Comparison of ENCODE assay signal across 8 cellular contexts in the genomic region with DNA sequence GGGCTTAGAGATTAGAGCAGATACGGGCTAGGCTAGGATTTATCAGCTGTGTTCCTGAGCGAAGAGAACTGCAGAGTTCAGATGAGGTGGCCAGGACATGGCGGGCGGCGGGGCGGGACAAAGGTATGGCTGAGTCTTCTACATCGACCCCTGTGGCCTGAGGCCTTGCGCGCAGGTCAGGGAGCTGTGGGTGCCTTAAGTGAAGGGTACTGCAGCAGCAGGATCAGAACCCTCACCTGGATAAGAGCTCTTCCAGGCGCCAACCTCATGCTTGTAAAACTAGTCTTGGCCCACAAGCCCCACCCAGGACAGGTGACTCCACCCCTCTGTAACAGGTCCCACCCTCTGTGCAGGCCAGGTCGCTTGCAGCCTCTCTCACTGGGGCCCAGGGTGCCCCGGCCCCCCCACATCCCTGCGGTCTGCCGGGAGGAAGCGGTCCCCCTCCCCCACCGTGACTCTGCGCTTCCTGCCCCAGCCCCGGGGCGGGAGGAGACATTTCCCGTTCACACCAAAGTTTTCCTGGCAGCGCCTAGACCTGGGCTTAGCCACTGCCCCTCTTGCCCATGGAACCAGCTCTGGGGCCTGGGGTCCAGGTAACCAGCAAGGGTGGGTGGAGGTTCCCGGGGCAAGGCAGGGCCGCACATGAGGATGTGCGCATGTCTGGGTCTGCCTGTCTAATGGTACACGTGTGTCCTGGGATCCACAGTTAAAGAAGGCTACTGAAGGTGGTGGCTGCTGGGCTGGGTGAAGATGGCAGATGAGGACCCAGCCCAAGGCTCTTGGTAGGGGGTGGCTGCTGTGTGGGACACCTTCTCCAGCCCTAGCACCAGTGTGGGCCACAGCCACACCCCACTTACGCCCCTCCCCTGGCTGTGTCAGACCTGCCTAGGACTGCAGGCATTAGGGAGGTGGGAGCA. TPM values are rescaled to one million over a fixed set of nuclear protein-coding genes. Genes with fewer than 3 reads are reported as not detected.
A peak's percentile ranks its signal among the peaks of the same experiment; 100 is the strongest.
DNase-seq lines count a peak whose midpoint lies in the region; ATAC-seq, FAIRE-seq and TF ChIP-seq lines count a peak whose summit lies in the region.

No MANE protein-coding gene starts in this region.

- no peak overlapping the region for H3K4me2 ChIP-seq in HepG2 (ENCODE audit: low read depth, low read length)
- no peak overlapping the region for H3K4me2 ChIP-seq in neuronal stem cell (ENCODE audit: insufficient read depth, low read length, poor library complexity, severe bottlenecking)

- H2BK5ac ChIP-seq in neuronal stem cell (ENCODE audit: low read length) = peak overlapping the region; percentile 62

- peak overlapping the region; percentile 43 for H2BK15ac ChIP-seq in neuronal stem cell (ENCODE audit: low read length)

- no peak for TF ChIP-seq CTCF in liver (IDR thresholded peaks at IDR 0.05; ENCODE audit: low read depth, low read length, missing input control)
- TF ChIP-seq CTCF in HepG2 (CRISPR knock-in tag; IDR thresholded peaks at IDR 0.05) = no peak
- no peak for TF ChIP-seq CTCF in activated B cell treated with CpG ODN at 0.5 μM for 24 hours (IDR thresholded peaks at IDR 0.05)
- TF ChIP-seq CTCF in coronary artery (IDR thresholded peaks at IDR 0.05) = no peak

- TF ChIP-seq RAD21 in liver (IDR thresholded peaks at IDR 0.05) = no peak
- TF ChIP-seq RAD21 in HepG2 (CRISPR knock-in tag; IDR thresholded peaks at IDR 0.05) = no peak

- no peak overlapping the region for H4K91ac ChIP-seq in neuronal stem cell (ENCODE audit: low read depth, low read length, poor library complexity)

- no peaks in the 10 kb centered on the region for H3K9me3 Mint-ChIP-seq in activated B cell treated with CpG ODN at 0.5 μM for 24 hours

- intact Hi-C loops in HepG2 (cut with micrococcal nuclease; ENCODE audit: unreplicated experiment) (no loop called here), activated B cell treated with CpG ODN at 0.5 μM for 24 hours (cut with micrococcal nuclease) (loop anchor here (1.0 kb wide), 1 partner anchor 8 kb away; a partner anchor contains a TSS), aorta (cut with DNase I) (no loop called here)

- H3K27ac Mint-ChIP-seq in activated B cell treated with CpG ODN at 0.5 μM for 24 hours = peak overlapping the region; percentile 80

- no peak overlapping the region for H2AK5ac ChIP-seq in neuronal stem cell (ENCODE audit: low read depth, low read length)

- H3K79me2 ChIP-seq in HepG2 (ENCODE audit: insufficient read depth, low read length) = no peaks in the 10 kb centered on the region

- H3K27me3 ChIP-seq in liver (ENCODE audit: control insufficient read depth in 4 of 4, insufficient read depth in 4 of 4, low read length in 3 of 4) = no peaks in the 10 kb centered on the region
- no peaks in the 10 kb centered on the region for H3K27me3 ChIP-seq in HepG2 (ENCODE audit: control insufficient read depth in 1 of 2, insufficient read depth in 2 of 2, low read length in 2 of 2)
- no peaks in the 10 kb centered on the region for H3K27me3 ChIP-seq in neuronal stem cell (ENCODE audit: control insufficient read depth in 3 of 3, insufficient read depth in 3 of 3, low read depth in 1 of 3, low read length in 3 of 3)
- H3K27me3 ChIP-seq in aorta (ENCODE audit: control insufficient read depth in 1 of 2, insufficient read depth in 2 of 2, low read length in 1 of 2) = no peaks in the 10 kb centered on the region

- peaks cover 20% of the 10 kb centered on the region for H3K36me3 Mint-ChIP-seq in activated B cell treated with CpG ODN at 0.5 μM for 24 hours (ENCODE audit: low read depth)

- ATAC-seq in HepG2 = no peak; the same call in 2 of the 3 replicates
- peak; percentile 87 for ATAC-seq in activated B cell treated with CpG ODN at 0.5 μM for 24 hours (ENCODE audit: low read depth)
- peak; percentile 47 for ATAC-seq in aorta (ENCODE audit: low FRiP score)

- no peaks in the 10 kb centered on the region for H3K9me3 ChIP-seq in liver (ENCODE audit: control insufficient read depth in 4 of 4, low read length in 3 of 4)
- H3K9me3 ChIP-seq in HepG2 (ENCODE audit: low read length) = no peaks in the 10 kb centered on the region
- H3K9me3 ChIP-seq in neuronal stem cell (replicated peaks in 1 of 2; ENCODE audit: control insufficient read depth in 2 of 2, insufficient read depth in 1 of 2, low read depth in 1 of 2, low read length in 2 of 2) = no peaks in the 10 kb centered on the region
- H3K9me3 ChIP-seq in aorta (ENCODE audit: control insufficient read depth, low read length) = no peaks in the 10 kb centered on the region

- in situ Hi-C loops in HepG2 (cut with HindIII; ENCODE audit: extremely low pct_ligation_motif_present, low pct_unique_long_range_greater_than_20kb) = no loop called here

- 68% methylated on average over 26 of the region's 26 CpGs for WGBS in liver
- WGBS in HepG2 (ENCODE audit: low lambda C conversion rate) = 85% methylated on average over 17 of the region's 26 CpGs
- no CpG with 5 or more reads among the region's 26 CpGs for WGBS in neuronal stem cell (ENCODE audit: extremely low coverage in 2 of 2, insufficient read length in 2 of 2, insufficient replicate concordance in 1 of 2), 2 donors
- WGBS in aorta, 2 donors = 77 to 78% methylated on average over 26 of the region's 26 CpGs

- H3K18ac ChIP-seq in neuronal stem cell (ENCODE audit: low read length) = peak overlapping the region; percentile 68

- CTCF ChIA-PET in HepG2 (lab: Yijun Ruan, JAX; ENCODE audit: low intra/inter-chr PET ratio, low total read pairs) = no interaction called here
- CTCF ChIA-PET in activated B cell treated with CpG ODN at 0.5 μM for 24 hours (lab: Charles Lee) = interaction anchor here (1.0 to 1.5 kb wide), 2 partner anchors 78 to 128 kb away, joined by 3 to 6 read pairs; no protein-coding TSS in a partner anchor

- BruUV-seq in HepG2 (replicated peaks; lab: Mats Ljungman, UMichigan) = no TSS peak

- DNase-seq in HepG2 (ENCODE audit: low spot score) (no peak), HPDE6-E6E7 (ENCODE audit: extremely low spot score) (peak; percentile 51), activated B cell treated with CpG ODN at 0.5 μM for 24 hours (peak; percentile 69), coronary artery (ENCODE audit: low spot score) (no peak), neuronal stem cell (ENCODE audit: low spot score) (no peak), aorta (peak; percentile 82 to 85), GM03348 (ENCODE audit: low spot score) (no peak)

- POLR2A ChIA-PET in HepG2 (lab: Yijun Ruan, JAX) = interaction anchor here (1.6 kb wide), 1 partner anchor 10 kb away, joined by 6 read pairs; a partner anchor contains a TSS
- POLR2A ChIA-PET in activated B cell treated with CpG ODN at 0.5 μM for 24 hours (lab: Charles Lee) = interaction anchor here (0.6 to 6.2 kb wide), 7 partner anchors 9 to 60 kb away, joined by 3 to 35 read pairs (median 4); a partner anchor contains a TSS

- H3K27ac ChIP-seq in liver (ENCODE audit: low read depth in 1 of 2, low read length in 2 of 2) = peak overlapping the region; percentile 37 to 64
- H3K27ac ChIP-seq in HepG2 (ENCODE audit: extremely low read length, insufficient read depth, low read length) = no peak overlapping the region
- peak overlapping the region in 1 of 2 donors; percentile 48 for H3K27ac ChIP-seq in coronary artery
- no peak overlapping the region for H3K27ac ChIP-seq in neuronal stem cell (replicated peaks; ENCODE audit: low read length)
- no peak overlapping the region for H3K27ac ChIP-seq in aorta (ENCODE audit: low read depth in 1 of 2, low read length in 2 of 2)

- peak overlapping the region; percentile 74 for H3K4me3 Mint-ChIP-seq in activated B cell treated with CpG ODN at 0.5 μM for 24 hours

- no peak overlapping the region for H2AFZ ChIP-seq in HepG2 (ENCODE audit: low read length)
- H2AFZ ChIP-seq in neuronal stem cell (ENCODE audit: low read length) = no peak overlapping the region

- H3K4me1 ChIP-seq in liver (ENCODE audit: control insufficient read depth in 4 of 4, insufficient read depth in 4 of 4, low read length in 3 of 4) (peaks cover 0 to 16% (median 3%) of the 10 kb centered on the region in 4 donors), HepG2 (ENCODE audit: insufficient read depth, low read length) (peaks cover 9% of the 10 kb centered on the region), neuronal stem cell (ENCODE audit: control insufficient read depth in 2 of 2, insufficient read depth in 1 of 2, low read depth in 1 of 2, low read length in 2 of 2) (peaks cover 2 to 3% of the 10 kb centered on the region in 2 donors), aorta (ENCODE audit: control insufficient read depth in 1 of 2, insufficient read depth in 2 of 2, low read length in 2 of 2) (no peaks in the 10 kb centered on the region)

- H3K27me3 Mint-ChIP-seq in activated B cell treated with CpG ODN at 0.5 μM for 24 hours = no peaks in the 10 kb centered on the region

- no peak overlapping the region for H4K8ac ChIP-seq in neuronal stem cell (ENCODE audit: low read depth, low read length)

- H3K9ac ChIP-seq in liver (ENCODE audit: low read depth in 1 of 2, low read length in 2 of 2) (no peak overlapping the region), HepG2 (ENCODE audit: insufficient read depth, low read depth, low read length) (no peak overlapping the region), neuronal stem cell (ENCODE audit: low read depth, low read length, poor library complexity) (no peak overlapping the region)

- H3K4ac ChIP-seq in neuronal stem cell (ENCODE audit: low read length) = no peak overlapping the region

- peaks cover 78% of the 10 kb centered on the region for H3K4me1 Mint-ChIP-seq in activated B cell treated with CpG ODN at 0.5 μM for 24 hours

- H2BK120ac ChIP-seq in neuronal stem cell (ENCODE audit: low read depth, low read length) = no peak overlapping the region

- FAIRE-seq in HepG2 (lab: Jason Lieb, UNC) = no peak

- peaks cover 2% of the 10 kb centered on the region for H3K79me1 ChIP-seq in neuronal stem cell (ENCODE audit: low read depth, low read length)

- no peak for TF ChIP-seq EP300 in HepG2 (IDR thresholded peaks at IDR 0.05; ENCODE audit: low read depth in 2 of 2, low read length in 2 of 2)
- TF ChIP-seq EP300 in HepG2 (CRISPR knock-in tag; IDR thresholded peaks at IDR 0.05; ENCODE audit: borderline replicate concordance) = no peak

- H3K4me3 ChIP-seq in liver (ENCODE audit: low read depth in 1 of 3, low read length in 3 of 3) (no peak overlapping the region), HepG2 (replicated peaks in 1 of 3; ENCODE audit: insufficient read depth in 1 of 3, low read depth in 2 of 3, low read length in 3 of 3) (no peak overlapping the region), coronary artery (peak overlapping the region; percentile 17), neuronal stem cell (ENCODE audit: low read length in 2 of 2) (no peak overlapping the region), aorta (ENCODE audit: low read length in 2 of 2) (no peak overlapping the region)

- H3K36me3 ChIP-seq in liver (ENCODE audit: control insufficient read depth in 4 of 4, insufficient read depth in 3 of 4, low read depth in 1 of 4, low read length in 3 of 4) = no peaks in the 10 kb centered on the region
- H3K36me3 ChIP-seq in HepG2 (replicated peaks in 1 of 2; ENCODE audit: control insufficient read depth in 1 of 2, insufficient read depth in 2 of 2, low read length in 2 of 2) = no peaks in the 10 kb centered on the region
- peaks cover 0 to 2% of the 10 kb centered on the region in 2 donors for H3K36me3 ChIP-seq in neuronal stem cell (replicated peaks in 1 of 2; ENCODE audit: control insufficient read depth in 2 of 2, insufficient read depth in 2 of 2, low read length in 2 of 2)
- no peaks in the 10 kb centered on the region for H3K36me3 ChIP-seq in aorta (ENCODE audit: control insufficient read depth in 1 of 2, insufficient read depth in 2 of 2, low read length in 1 of 2)

- no peaks in the 10 kb centered on the region for H4K20me1 ChIP-seq in HepG2 (ENCODE audit: insufficient read depth, low read length)

- peak overlapping the region; percentile 68 for H2BK12ac ChIP-seq in neuronal stem cell (ENCODE audit: low read length)

- H3K23ac ChIP-seq in neuronal stem cell (ENCODE audit: low read depth, low read length, poor library complexity) = peak overlapping the region; percentile 87

- peak overlapping the region; percentile 15 for H3K14ac ChIP-seq in neuronal stem cell (ENCODE audit: low read length)

- no peak for TF ChIP-seq POLR2A in HepG2 (IDR thresholded peaks at IDR 0.05; ENCODE audit: insufficient read depth in 1 of 2, low read depth in 2 of 2, low read length in 2 of 2)

RNA-seq across cellular contexts. Expression of a gene that starts 8.3 kb away (rescaled TPM):
- total RNA-seq in liver (10 to 100 TPM in 1 of 2 donors, 1 to 10 TPM in 1; 10.0 to 20.7 TPM), HepG2 (2016; rRNA removed; fragmentation: Illumina TruSeq; extraction: Trizol) (6.0 and 9.7 TPM in 2 replicates), activated B cell treated with CpG ODN at 0.5 μM for 24 hours (79.8 and 98.6 TPM in 2 replicates), aorta (10 to 100 TPM; 26.2 to 45.8 TPM)
- polyA plus RNA-seq in liver (1 to 10 TPM; 2.0 to 5.2 TPM), HepG2 (2011; rRNA removed) (12.4 and 15.8 TPM in 2 replicates), aorta (10 to 100 TPM in 1 of 2 donors, 1 to 10 TPM in 1; 6.3 to 55.8 TPM)
- 1.8 and 2.7 TPM in 2 replicates for total RNA-seq in HepG2 (2016; cell fraction: cytosol; rRNA removed; fragmentation: Illumina TruSeq; extraction: Trizol; ENCODE audit: low read depth)
- 6.0 and 8.3 TPM in 2 replicates for total RNA-seq in HepG2 (2016; cell fraction: insoluble cytoplasmic fraction; rRNA removed; fragmentation: Illumina TruSeq; extraction: Trizol)
- 4.1 and 4.3 TPM in 2 replicates for total RNA-seq in HepG2 (2016; cell fraction: membrane; rRNA removed; fragmentation: Illumina TruSeq; extraction: Trizol)
- total RNA-seq in HepG2 (2016; cell fraction: nucleus; rRNA removed; fragmentation: Illumina TruSeq; extraction: Trizol) = 14.8 and 19.9 TPM in 2 replicates
- polyA plus RNA-seq in HepG2 (2011; cell fraction: cytosol; rRNA removed) = 3.6 and 4.9 TPM in 2 replicates
- polyA plus RNA-seq in HepG2 (2011; cell fraction: nucleus; rRNA removed) = 222 and 246 TPM in 2 replicates
- 7.9 and 16.7 TPM in 2 replicates for polyA plus RNA-seq in HepG2 (2012)
- polyA plus RNA-seq in HepG2 (2016; cell fraction: cytosol; fragmentation: Illumina TruSeq; extraction: Trizol; ENCODE audit: low read depth) = 0.67 and 0.80 TPM in 2 replicates
- polyA plus RNA-seq in HepG2 (2016; cell fraction: insoluble cytoplasmic fraction; fragmentation: Illumina TruSeq; extraction: Trizol; ENCODE audit: low read depth) = 6.4 and 7.7 TPM in 2 replicates
- 1.5 and 1.8 TPM in 2 replicates for polyA plus RNA-seq in HepG2 (2016; cell fraction: membrane; fragmentation: Illumina TruSeq; extraction: Trizol; ENCODE audit: low read depth)
- polyA plus RNA-seq in HepG2 (2016; cell fraction: nucleus; fragmentation: Illumina TruSeq; extraction: Trizol; ENCODE audit: insufficient read depth, low read depth) = 69.9 and 76.5 TPM in 2 replicates
- 8.9 and 19.6 TPM in 2 replicates for polyA minus RNA-seq in HepG2 (2011; rRNA and poly(A)+ RNA removed; ENCODE audit: low replicate concordance)
- polyA minus RNA-seq in HepG2 (2011; cell fraction: cytosol; rRNA and poly(A)+ RNA removed) = 2.9 and 3.9 TPM in 2 replicates
- 18.7 and 21.3 TPM in 2 replicates for polyA minus RNA-seq in HepG2 (2011; cell fraction: nucleus; rRNA and poly(A)+ RNA removed)
- polyA plus RNA-seq in neuronal stem cell (2013, experiment 1 of 2) = 5.9 TPM
- polyA plus RNA-seq in neuronal stem cell (2013, experiment 2 of 2) = 6.2 TPM

RNA-seq across cellular contexts. Expression of a gene that starts 11.2 kb away (rescaled TPM):
- total RNA-seq in liver (10 to 100 TPM in 1 of 2 donors, 1 to 10 TPM in 1; 8.5 to 27.9 TPM), HepG2 (2016; rRNA removed; fragmentation: Illumina TruSeq; extraction: Trizol) (49.5 and 55.2 TPM in 2 replicates), activated B cell treated with CpG ODN at 0.5 μM for 24 hours (93.8 and 98.4 TPM in 2 replicates), aorta (10 to 100 TPM; 30.5 to 35.9 TPM)
- polyA plus RNA-seq in liver (10 to 100 TPM; 25.2 to 35.1 TPM), HepG2 (2011; rRNA removed) (28.9 and 30.1 TPM in 2 replicates), aorta (10 to 100 TPM; 43.5 to 46.5 TPM)
- 28.7 and 32.4 TPM in 2 replicates for total RNA-seq in HepG2 (2016; cell fraction: cytosol; rRNA removed; fragmentation: Illumina TruSeq; extraction: Trizol; ENCODE audit: low read depth)
- total RNA-seq in HepG2 (2016; cell fraction: insoluble cytoplasmic fraction; rRNA removed; fragmentation: Illumina TruSeq; extraction: Trizol) = 52.2 and 56.9 TPM in 2 replicates
- 27.1 and 29.7 TPM in 2 replicates for total RNA-seq in HepG2 (2016; cell fraction: membrane; rRNA removed; fragmentation: Illumina TruSeq; extraction: Trizol)
- 28.6 and 32.0 TPM in 2 replicates for total RNA-seq in HepG2 (2016; cell fraction: nucleus; rRNA removed; fragmentation: Illumina TruSeq; extraction: Trizol)
- polyA plus RNA-seq in HepG2 (2011; cell fraction: cytosol; rRNA removed) = 32.7 and 35.6 TPM in 2 replicates
- polyA plus RNA-seq in HepG2 (2011; cell fraction: nucleus; rRNA removed) = 40.0 and 40.6 TPM in 2 replicates
- 26.3 and 31.7 TPM in 2 replicates for polyA plus RNA-seq in HepG2 (2012)
- 14.7 and 15.4 TPM in 2 replicates for polyA plus RNA-seq in HepG2 (2016; cell fraction: cytosol; fragmentation: Illumina TruSeq; extraction: Trizol; ENCODE audit: low read depth)
- 73.4 and 79.9 TPM in 2 replicates for polyA plus RNA-seq in HepG2 (2016; cell fraction: insoluble cytoplasmic fraction; fragmentation: Illumina TruSeq; extraction: Trizol; ENCODE audit: low read depth)
- 18.7 and 18.8 TPM in 2 replicates for polyA plus RNA-seq in HepG2 (2016; cell fraction: membrane; fragmentation: Illumina TruSeq; extraction: Trizol; ENCODE audit: low read depth)
- 55.2 TPM in 2 replicates for polyA plus RNA-seq in HepG2 (2016; cell fraction: nucleus; fragmentation: Illumina TruSeq; extraction: Trizol; ENCODE audit: insufficient read depth, low read depth)
- 53.2 and 59.2 TPM in 2 replicates for polyA minus RNA-seq in HepG2 (2011; rRNA and poly(A)+ RNA removed; ENCODE audit: low replicate concordance)
- 9.3 and 12.2 TPM in 2 replicates for polyA minus RNA-seq in HepG2 (2011; cell fraction: cytosol; rRNA and poly(A)+ RNA removed)
- 41.3 and 55.9 TPM in 2 replicates for polyA minus RNA-seq in HepG2 (2011; cell fraction: nucleus; rRNA and poly(A)+ RNA removed)
- polyA plus RNA-seq in neuronal stem cell (2013, experiment 1 of 2) = 56.1 TPM
- polyA plus RNA-seq in neuronal stem cell (2013, experiment 2 of 2) = 55.5 TPM

Comparison
In these comparisons a context has a peak if more than half of its experiments do, and no peak if none do; other contexts are left out.
1. H3K27ac ChIP-seq: peak in liver (2 of 2); none in HepG2 (single experiment), neuronal stem cell (single experiment) and aorta (0 of 2).
2. DNase-seq: peak in HPDE6-E6E7 (single experiment), activated B cell treated with CpG ODN at 0.5 μM for 24 hours (single experiment) and aorta (2 of 2); none in HepG2 (single experiment), coronary artery (single experiment), neuronal stem cell (single experiment) and GM03348 (single experiment).